ENCODE assay signal across 1 cellular context in genomic region chr10:91665842-91666241, GRCh38.
TF ChIP-seq lines count a peak whose summit lies in the region.

No MANE protein-coding gene starts in this region.

TF ChIP-seq in HEK293, 187 proteins besides CTCF, POLR2A, EP300 and RAD21 (continued from another document):
- TF ChIP-seq ZNF184 (tag by site-specific recombination; IDR thresholded peaks at IDR 0.05) = 0 out of 2 replicates have a peak, but pooled peaks have one; percentile 35
TF ChIP-seq in HEK293: peak in this region for 4.
